Comparison of ENCODE assay signal across 16 cellular contexts in the genomic region with DNA sequence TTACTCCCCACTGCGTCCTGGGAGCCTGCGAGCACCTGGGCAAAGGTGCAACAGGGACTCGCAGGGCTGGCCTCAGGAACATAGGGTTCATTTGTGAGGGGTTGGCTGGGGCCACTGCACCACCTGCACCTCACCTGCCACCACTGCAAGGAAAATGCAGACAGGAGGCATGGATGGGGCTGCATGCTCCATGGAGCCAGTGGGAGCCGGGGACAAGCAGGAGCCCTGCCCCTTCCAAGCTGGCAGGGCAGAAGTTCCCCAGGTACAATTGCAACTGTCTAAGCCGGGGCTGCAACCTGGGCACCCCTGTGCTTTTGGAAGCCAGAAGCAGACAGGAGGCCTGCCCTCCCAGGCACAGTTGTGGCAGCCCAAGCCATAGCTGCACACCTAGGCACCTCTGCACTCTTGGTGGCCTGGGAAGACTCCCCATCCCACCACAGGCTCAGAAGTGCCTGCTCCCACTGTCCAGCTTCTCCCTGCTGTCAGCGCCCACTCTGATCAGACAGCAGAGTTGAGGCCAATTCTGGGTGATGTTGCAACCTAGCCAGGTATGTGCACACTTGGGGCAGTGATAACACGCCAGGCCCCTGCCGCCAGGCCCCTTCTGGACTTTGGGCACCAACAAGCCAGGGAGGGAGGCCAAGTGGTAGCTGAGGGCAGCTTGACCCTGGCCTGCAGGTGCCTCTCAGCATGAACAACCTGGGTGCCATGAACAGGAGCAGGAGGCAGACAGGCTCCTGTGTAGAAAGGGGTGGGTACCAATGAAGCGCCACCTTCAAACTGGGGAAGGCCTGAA. TPM values are rescaled to one million over a fixed set of nuclear protein-coding genes. Genes with fewer than 3 reads are reported as not detected.
DNase-seq lines count a peak whose midpoint lies in the region; ATAC-seq, FAIRE-seq and TF ChIP-seq lines count a peak whose summit lies in the region.
"Had no signal": no experiment of that assay in that cellular context is flagged by ENCODE, and none has a peak within 500 bp of the region (broad histone marks: within the 10 kb centered on the region; RNA-seq: fewer than 3 reads in every experiment).

No MANE protein-coding gene starts in this region.

- no peak for TF ChIP-seq CTCF in chondrocyte (IDR thresholded peaks at IDR 0.05)
- no peak for TF ChIP-seq CTCF in thyroid gland (IDR thresholded peaks at IDR 0.05)

- H3K36me3 ChIP-seq in neuronal stem cell (replicated peaks in 1 of 2; ENCODE audit: control insufficient read depth in 2 of 2, insufficient read depth in 2 of 2, low read length in 2 of 2) = no peaks in the 10 kb centered on the region
- no peaks in the 10 kb centered on the region for H3K36me3 ChIP-seq in thyroid gland
- H3K36me3 ChIP-seq: BE2C had no signal

- no peak overlapping the region for H4K91ac ChIP-seq in neuronal stem cell (ENCODE audit: low read depth, low read length, poor library complexity)

- H3K14ac ChIP-seq in neuronal stem cell (ENCODE audit: low read length) = peak overlapping the region; percentile 2

- no peak for TF ChIP-seq POLR2A in GM12891 (IDR thresholded peaks at IDR 0.05; ENCODE audit: low read depth, low read length)
- no peak for TF ChIP-seq POLR2A in thyroid gland (IDR thresholded peaks at IDR 0.05)

- H3K4me3 ChIP-seq in neuronal stem cell (ENCODE audit: low read length in 2 of 2) = no peak overlapping the region
- no peak overlapping the region for H3K4me3 ChIP-seq in thyroid gland (replicated peaks in 1 of 3)
- H3K4me3 ChIP-seq: GM23248 had no signal

- DNase-seq in chondrocyte (ENCODE audit: low spot score) (peak; percentile 81), left lobe of liver (ENCODE audit: low spot score) (peak; percentile 67), neuronal stem cell (ENCODE audit: low spot score) (no peak), GM03348 (ENCODE audit: low spot score) (no peak), GM12891 (ENCODE audit: insufficient read length, low spot score) (no peak), thyroid gland (no peak)
- DNase-seq: BE2C; CD4-positive, alpha-beta memory T cell; DMS79; GM23248; H7 had no signal

- H2BK15ac ChIP-seq in neuronal stem cell (ENCODE audit: low read length) = no peak overlapping the region

- H3K27me3 Mint-ChIP-seq in chondrocyte (ENCODE audit: low read depth) = no peaks in the 10 kb centered on the region
- H3K27me3 Mint-ChIP-seq: CD4-positive, alpha-beta memory T cell had no signal

- H3K9me3 ChIP-seq in neuronal stem cell (replicated peaks in 1 of 2; ENCODE audit: control insufficient read depth in 2 of 2, insufficient read depth in 1 of 2, low read depth in 1 of 2, low read length in 2 of 2) = no peaks in the 10 kb centered on the region
- H3K9me3 ChIP-seq in thyroid gland = no peaks in the 10 kb centered on the region
- H3K9me3 ChIP-seq: BE2C had no signal

- H3K4me1 ChIP-seq in neuronal stem cell (ENCODE audit: control insufficient read depth in 2 of 2, insufficient read depth in 1 of 2, low read depth in 1 of 2, low read length in 2 of 2) = no peaks in the 10 kb centered on the region
- no peaks in the 10 kb centered on the region for H3K4me1 ChIP-seq in thyroid gland
- H3K4me1 ChIP-seq: BE2C had no signal

- no peak overlapping the region for H3K4me3 Mint-ChIP-seq in chondrocyte (ENCODE audit: unreplicated experiment)
- H3K4me3 Mint-ChIP-seq: CD4-positive, alpha-beta memory T cell; IgD-negative memory B cell had no signal

- intact Hi-C loops in thyroid gland (cut with DNase I) = no loop called here

- no peak overlapping the region for H3K9ac ChIP-seq in neuronal stem cell (ENCODE audit: low read depth, low read length, poor library complexity)
- H3K9ac ChIP-seq: GM23248 had no signal

- peak overlapping the region; percentile 85 for H3K18ac ChIP-seq in neuronal stem cell (ENCODE audit: low read length)

- H3K4me1 Mint-ChIP-seq in chondrocyte (ENCODE audit: low read depth) = no peaks in the 10 kb centered on the region
- H3K4me1 Mint-ChIP-seq: IgD-negative memory B cell had no signal

- no peaks in the 10 kb centered on the region for H3K79me1 ChIP-seq in neuronal stem cell (ENCODE audit: low read depth, low read length)

- no peak overlapping the region for H3K23ac ChIP-seq in neuronal stem cell (ENCODE audit: low read depth, low read length, poor library complexity)

- peak overlapping the region; percentile 53 for H2BK5ac ChIP-seq in neuronal stem cell (ENCODE audit: low read length)

- no peak for FAIRE-seq in GM12891 (lab: Jason Lieb, UNC)
- FAIRE-seq: A204.1, GM12892 had no signal

- no peaks in the 10 kb centered on the region for H3K27me3 ChIP-seq in neuronal stem cell (ENCODE audit: control insufficient read depth in 3 of 3, insufficient read depth in 3 of 3, low read depth in 1 of 3, low read length in 3 of 3)
- H3K27me3 ChIP-seq in thyroid gland = no peaks in the 10 kb centered on the region
- H3K27me3 ChIP-seq: BE2C had no signal

- H2AFZ ChIP-seq in neuronal stem cell (ENCODE audit: low read length) = no peak overlapping the region
- H2AFZ ChIP-seq: GM23248 had no signal

- peak overlapping the region; percentile 37 for H3K4ac ChIP-seq in neuronal stem cell (ENCODE audit: low read length)

- no CpG with 5 or more reads among the region's 9 CpGs for WGBS in neuronal stem cell (ENCODE audit: extremely low coverage in 2 of 2, insufficient read length in 2 of 2, insufficient replicate concordance in 1 of 2), 2 donors
- WGBS in thyroid gland, 2 donors = 96 to 100% methylated on average over 5 to 9 of the region's 9 CpGs

- no peak overlapping the region for H2BK12ac ChIP-seq in neuronal stem cell (ENCODE audit: low read length)

- no peak overlapping the region for H3K27ac Mint-ChIP-seq in chondrocyte (ENCODE audit: unreplicated experiment)
- H3K27ac Mint-ChIP-seq: CD4-positive, alpha-beta memory T cell; IgD-negative memory B cell had no signal

- H3K36me3 Mint-ChIP-seq in chondrocyte (ENCODE audit: low read depth) = no peaks in the 10 kb centered on the region
- H3K36me3 Mint-ChIP-seq: CD4-positive, alpha-beta memory T cell had no signal

- ATAC-seq in left lobe of liver = peak; percentile 95
- ATAC-seq in GM21367 (IDR thresholded peaks at IDR 0.05; ENCODE audit: unreplicated experiment) = no peak

- H3K27ac ChIP-seq in neuronal stem cell (replicated peaks; ENCODE audit: low read length) (no peak overlapping the region), thyroid gland (no peak overlapping the region)
- H3K27ac ChIP-seq: C4-2B, GM23248 had no signal

- H2BK120ac ChIP-seq in neuronal stem cell (ENCODE audit: low read depth, low read length) = no peak overlapping the region

- no peaks in the 10 kb centered on the region for H3K9me3 Mint-ChIP-seq in chondrocyte (ENCODE audit: low read depth)

- H2AK5ac ChIP-seq in neuronal stem cell (ENCODE audit: low read depth, low read length) = peak overlapping the region; percentile 81

- H4K8ac ChIP-seq in neuronal stem cell (ENCODE audit: low read depth, low read length) = no peak overlapping the region

- H3K4me2 ChIP-seq in neuronal stem cell (ENCODE audit: insufficient read depth, low read length, poor library complexity, severe bottlenecking) = no peak overlapping the region

TF ChIP-seq in GM12891, 5 proteins besides CTCF, POLR2A, EP300 and RAD21:
- no peak for TF ChIP-seq SPI1 (IDR thresholded peaks at IDR 0.05; ENCODE audit: low read depth, low read length)
- TF ChIP-seq PAX5 (IDR thresholded peaks at IDR 0.05; ENCODE audit: insufficient read depth, low read length, severe bottlenecking) = no peak
- no peak for TF ChIP-seq POU2F2 (IDR thresholded peaks at IDR 0.05; ENCODE audit: low read depth, low read length)
- TF ChIP-seq POLR2AphosphoS5 (IDR thresholded peaks at IDR 0.05; ENCODE audit: low read depth, low read length) = no peak
- TF ChIP-seq TAF1 (IDR thresholded peaks at IDR 0.05; ENCODE audit: low read depth, low read length) = no peak

RNA-seq across cellular contexts. Expression of gene TMEM106B, which starts 58.2 kb away (rescaled TPM):
- total RNA-seq in chondrocyte = 45.5 to 56.7 TPM (median 47.8 TPM) in 3 replicates
- 27.1 TPM for total RNA-seq in left lobe of liver
- 36.9 TPM for polyA plus RNA-seq in neuronal stem cell (2013, experiment 1 of 2)
- polyA plus RNA-seq in neuronal stem cell (2013, experiment 2 of 2) = 38.3 TPM
- polyA plus RNA-seq in GM12891 (2012; ENCODE audit: low read depth, missing spikeins) = 2.4 TPM
- 100 to 1,000 TPM in 2 of 4 donors, 10 to 100 TPM in 2; 91.4 to 135 (median 108) TPM for total RNA-seq in thyroid gland

Comparison
In these comparisons a context has a peak if more than half of its experiments do, and no peak if none do; other contexts are left out.
1. DNase-seq: peak in chondrocyte (single experiment) and left lobe of liver (single experiment); none in neuronal stem cell (single experiment), GM03348 (single experiment), GM12891 (single experiment) and thyroid gland (0 of 2).